ENCODE assay signal across 8 cellular contexts in genomic region chr1:16773019-16773596, GRCh38. TPM values are rescaled to one million over a fixed set of nuclear protein-coding genes. Genes with fewer than 3 reads are reported as not detected.
A peak's percentile ranks its signal among the peaks of the same experiment; 100 is the strongest.
DNase-seq lines count a peak whose midpoint lies in the region; ATAC-seq and TF ChIP-seq lines count a peak whose summit lies in the region.
"Not testable (repeated sequence)": the region's sequence is repeated elsewhere in the genome, so short reads cannot be mapped to it uniquely, and the experiment has no call there.
"Had no signal": no experiment of that assay in that cellular context is flagged by ENCODE, and none has a peak within 500 bp of the region (broad histone marks: within the 10 kb centered on the region; RNA-seq: fewer than 3 reads in every experiment).

No MANE protein-coding gene starts in this region.

- peaks cover 20% of the 10 kb centered on the region for H3K4me1 ChIP-seq in PC-3 (ENCODE audit: insufficient read depth, low read length)
- H3K4me1 ChIP-seq in body of pancreas, heart right ventricle, spleen: not testable (repeated sequence)

- intact Hi-C loops in PC-3 (cut with micrococcal nuclease); body of pancreas (cut with DNase I); heart right ventricle (cut with DNase I); posterior vena cava (cut with DNase I); spleen (cut with DNase I; ENCODE audit: low total_unique reads): not testable (repeated sequence)

- not testable (repeated sequence) for H3K79me2 ChIP-seq in PC-3 (ENCODE audit: low read length)

- H3K9me2 ChIP-seq in PC-3 (replicated peaks; ENCODE audit: low read length): not testable (repeated sequence)

- not testable (repeated sequence) for ATAC-seq in PC-3, left lobe of liver
- ATAC-seq in body of pancreas: peak; percentile 16
- ATAC-seq in heart right ventricle: peak in 5 of 8 donors; percentile 5 to 63 (median 37)

- CTCF ChIA-PET in PC-3 (lab: Charles Lee): not testable (repeated sequence)

- H3K27ac ChIP-seq in PC-3 (ENCODE audit: low read length); body of pancreas; heart right ventricle; spleen: not testable (repeated sequence)

- not testable (repeated sequence) for BruUV-seq in PC-3 (replicated peaks; lab: Mats Ljungman, UMichigan)

- not testable (repeated sequence) for H3K9ac ChIP-seq in PC-3 (ENCODE audit: low read length)

- TF ChIP-seq POLR2A in body of pancreas (IDR thresholded peaks at IDR 0.05); spleen (IDR thresholded peaks at IDR 0.05): not testable (repeated sequence)

- not testable (repeated sequence) for H4K20me1 ChIP-seq in PC-3 (ENCODE audit: low read length)

- H3F3A ChIP-seq in PC-3 (ENCODE audit: low read length, unreplicated experiment): not testable (repeated sequence)

- H3K36me3 ChIP-seq in PC-3 (ENCODE audit: low read depth, low read length); body of pancreas (replicated peaks in 1 of 2; ENCODE audit: insufficient read depth in 1 of 2, low read depth in 2 of 2); heart right ventricle; spleen: not testable (repeated sequence)

- not testable (repeated sequence) for H3K27me3 ChIP-seq in PC-3 (ENCODE audit: low read length); body of pancreas
- H3K27me3 ChIP-seq in heart right ventricle: peaks cover 0 to 74% (median 36%) of the 10 kb centered on the region in 7 donors
- peaks cover 0 to 37% (median 10%) of the 10 kb centered on the region in 7 donors for H3K27me3 ChIP-seq in spleen (replicated peaks in 1 of 7)

- WGBS in body of pancreas, 2 donors: 71 to 81% methylated on average over 8 of the region's 16 CpGs
- 57% methylated on average over 8 of the region's 16 CpGs for WGBS in heart right ventricle, 2 donors
- WGBS in spleen, 5 donors: 47 to 62% (median 54%) methylated on average over 7 to 8 of the region's 16 CpGs

- not testable (repeated sequence) for TF ChIP-seq CTCF in PC-3 (conservative IDR thresholded peaks at IDR 0.05; ENCODE audit: low read depth, low read length); body of pancreas (IDR thresholded peaks at IDR 0.05); heart right ventricle (IDR thresholded peaks at IDR 0.05); spleen (IDR thresholded peaks at IDR 0.05 in 8 of 11, conservative IDR thresholded peaks at IDR 0.05 in 3 of 11)

- POLR2A ChIA-PET in PC-3 (lab: Charles Lee; ENCODE audit: unreplicated experiment): not testable (repeated sequence)

- not testable (repeated sequence) for DNase-seq in PC-3, body of pancreas, heart right ventricle
- peak; percentile 28 for DNase-seq in left lobe of liver (ENCODE audit: low spot score)
- DNase-seq in posterior vena cava (ENCODE audit: low spot score): peak; percentile 87
- DNase-seq in spleen: peak; percentile 47

- H3K4me3 ChIP-seq in PC-3 (ENCODE audit: low read length); body of pancreas; heart right ventricle; spleen: not testable (repeated sequence)

- not testable (repeated sequence) for H2AFZ ChIP-seq in PC-3 (ENCODE audit: low read length)

- H3K9me3 ChIP-seq in PC-3 (ENCODE audit: low read length); body of pancreas; heart right ventricle; spleen: not testable (repeated sequence)

- H3K4me2 ChIP-seq in PC-3 (ENCODE audit: low read length): peak overlapping the region; percentile 37; the same call in 1 of the 2 replicates

RNA-seq across cellular contexts. Expression of gene RNU1-4, which starts 32.8 kb away (rescaled TPM):
- under 0.01 TPM in 2 replicates for total RNA-seq in PC-3 (2014; rRNA removed)
- total RNA-seq in body of pancreas: over 10,000 TPM in 1 of 2 donors, under 1 TPM in 1; under 0.01 to 15,479 TPM
- 1,000 to 10,000 TPM in 8 of 10 donors, 100 to 1,000 TPM in 2; 635 to 5,242 (median 1,949) TPM for total RNA-seq in heart right ventricle
- not detected for polyA plus RNA-seq in heart right ventricle
- 1,159 TPM for total RNA-seq in left lobe of liver
- over 10,000 TPM; 12,584 to 18,986 TPM for total RNA-seq in posterior vena cava
- total RNA-seq in spleen: 1,000 to 10,000 TPM in 4 of 7 donors, under 1 TPM in 3; under 0.01 to 8,075 (median 6,234) TPM
- not detected for polyA plus RNA-seq in spleen
- total RNA-seq: H4 had no signal
- polyA plus RNA-seq: BJ had no signal
